In the genomic region with DNA sequence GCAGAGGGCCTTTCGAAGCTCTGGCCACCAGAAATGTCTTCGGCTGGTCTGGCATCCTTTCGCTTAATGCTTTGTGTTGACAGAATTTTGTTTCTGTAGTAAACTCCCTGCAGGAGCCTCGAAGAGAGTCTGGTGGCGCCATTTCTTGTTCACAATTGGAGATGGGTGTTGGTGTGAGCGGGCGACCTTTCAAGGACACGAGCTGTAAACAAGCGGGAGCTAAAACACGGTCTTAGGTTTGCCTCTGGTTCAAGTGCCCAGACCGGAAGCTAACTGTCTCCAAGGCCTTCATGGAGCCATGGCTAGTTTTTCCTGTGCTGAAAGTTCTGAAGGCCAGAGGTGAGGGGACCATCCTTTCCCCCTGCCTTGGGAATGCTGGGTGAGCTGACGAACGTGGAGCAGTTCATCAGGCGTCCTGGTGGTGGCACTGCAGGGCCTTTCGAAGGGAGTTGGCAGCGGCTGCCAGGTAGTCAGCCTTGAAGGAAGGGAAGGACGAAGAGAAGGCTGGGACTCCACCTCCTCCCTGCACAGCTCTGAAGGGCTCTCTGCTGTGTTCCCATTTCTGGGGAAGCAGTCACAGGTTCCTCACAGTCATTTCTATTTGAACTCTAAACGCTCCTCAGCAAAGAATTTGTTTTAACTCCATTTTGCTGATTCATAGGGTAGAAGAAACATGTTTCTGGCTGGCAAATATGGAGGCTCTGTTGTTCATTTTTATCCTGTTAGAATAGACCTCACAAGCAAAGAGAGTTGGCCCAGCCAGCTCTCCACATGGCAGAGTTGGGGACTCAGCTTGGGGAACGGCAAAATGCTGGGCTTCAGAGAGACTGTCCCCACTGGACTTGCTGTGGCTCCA, we compare ENCODE assay signal across 8 cellular contexts. TPM values are rescaled to one million over a fixed set of nuclear protein-coding genes. Genes with fewer than 3 reads are reported as not detected.
DNase-seq lines count a peak whose midpoint lies in the region; ATAC-seq and TF ChIP-seq lines count a peak whose summit lies in the region.

No MANE protein-coding gene starts in this region.

- H3K9ac ChIP-seq in endodermal cell (ENCODE audit: extremely low read depth, low read length, poor library complexity, severe bottlenecking) = no peak overlapping the region

- TF ChIP-seq CTCF in AG04449 (IDR thresholded peaks at IDR 0.05; ENCODE audit: insufficient read depth, low read length, missing control alignments) (peak; percentile 95), endodermal cell (conservative IDR thresholded peaks at IDR 0.05) (peak; percentile 92)

- CTCF ChIA-PET in AG04449 (lab: Yijun Ruan, JAX) = interaction anchor here (0.7 to 5.8 kb wide), 31 partner anchors 10 to 653 kb away, joined by 3 to 24 read pairs (median 5); no protein-coding TSS in a partner anchor

- no peaks in the 10 kb centered on the region for H3K4me1 ChIP-seq in endodermal cell (ENCODE audit: control insufficient read depth, insufficient read depth, low read length)

- H3K9me3 ChIP-seq in endodermal cell (ENCODE audit: control insufficient read depth, low read length) = no peaks in the 10 kb centered on the region

- H3K27ac ChIP-seq in endodermal cell (ENCODE audit: low read depth, low read length) = no peak overlapping the region

- no peaks in the 10 kb centered on the region for H3K4me1 Mint-ChIP-seq in endodermal cell

- peaks cover 51% of the 10 kb centered on the region for H3K36me3 ChIP-seq in endodermal cell (ENCODE audit: control insufficient read depth, insufficient read depth, low read length)

- DNase-seq in AG04449 (ENCODE audit: low read depth, low spot score) = peak; percentile 17
- DNase-seq in NCI-H82 (lab: John Stamatoyannopoulos, UW) = peak; percentile 88
- DNase-seq in activated CD8-positive, alpha-beta memory T cell treated with anti-CD3 and anti-CD28 coated beads for 48 hours (ENCODE audit: low read depth in 2 of 3, low spot score in 2 of 3) = peak in 2 of 3 experiments; percentile 30 to 32
- peak; percentile 96 for DNase-seq in endodermal cell
- DNase-seq in middle frontal gyrus (ENCODE audit: extremely low spot score, low spot score) = peak; percentile 80
- peak; percentile 37 to 55 for DNase-seq in stimulated activated CD8-positive, alpha-beta memory T cell treated with anti-CD3 and anti-CD28 coated beads, Interleukin-7, amount 100 ng/mL, for 1 hour (ENCODE audit: low read depth in 2 of 2)

- peak; percentile 42 for ATAC-seq in GM18520 (IDR thresholded peaks at IDR 0.05; ENCODE audit: unreplicated experiment)
- ATAC-seq in HG03442 (IDR thresholded peaks at IDR 0.05; ENCODE audit: unreplicated experiment) = peak; percentile 60

- H3K4me3 ChIP-seq in AG04449 (ENCODE audit: low read depth, low read length) = no peak overlapping the region
- H3K4me3 ChIP-seq in endodermal cell (ENCODE audit: low read length) = no peak overlapping the region

- 63 to 73% methylated on average over 14 to 19 of the region's 19 CpGs for WGBS in endodermal cell (ENCODE audit: insufficient coverage in 1 of 2, insufficient read length in 1 of 2), 2 experiments

- H3K27me3 ChIP-seq in endodermal cell (ENCODE audit: control insufficient read depth, insufficient read depth, low read length, poor library complexity, severe bottlenecking) = no peaks in the 10 kb centered on the region

- H3K36me3 Mint-ChIP-seq in endodermal cell (ENCODE audit: low read depth) = peaks cover 36% of the 10 kb centered on the region

- POLR2A ChIA-PET in AG04449 (lab: Yijun Ruan, JAX) = no interaction called here

- no peak overlapping the region for H3K27ac Mint-ChIP-seq in endodermal cell

- no peaks in the 10 kb centered on the region for H3K9me3 Mint-ChIP-seq in endodermal cell

- no peaks in the 10 kb centered on the region for H3K27me3 Mint-ChIP-seq in endodermal cell (ENCODE audit: insufficient read depth)

- no peak overlapping the region for H3K4me3 Mint-ChIP-seq in endodermal cell

RNA-seq across cellular contexts. Expression of a gene that starts 35.2 kb away (rescaled TPM):
- total RNA-seq in endodermal cell = 10 to 100 TPM; 18.6 to 20.3 TPM
- polyA plus RNA-seq in endodermal cell (2013, experiment 1 of 2) = 10.0 TPM
- polyA plus RNA-seq in endodermal cell (2013, experiment 2 of 2) = 8.4 TPM

RNA-seq across cellular contexts. Expression of a gene that starts 35.3 kb away (rescaled TPM):
- 10 to 100 TPM; 13.1 to 17.7 TPM for total RNA-seq in endodermal cell
- polyA plus RNA-seq in endodermal cell (2013, experiment 1 of 2) = 17.1 TPM
- 18.4 TPM for polyA plus RNA-seq in endodermal cell (2013, experiment 2 of 2)

Comparison
In these comparisons a context has a peak if more than half of its experiments do, and no peak if none do; other contexts are left out.
1. DNase-seq: peak in every context shown above with its lines; median percentile 96 in endodermal cell; 88 in NCI-H82; 80 in middle frontal gyrus; 46 in stimulated activated CD8-positive, alpha-beta memory T cell treated with anti-CD3 and anti-CD28 coated beads, Interleukin-7, amount 100 ng/mL, for 1 hour; 31 in activated CD8-positive, alpha-beta memory T cell treated with anti-CD3 and anti-CD28 coated beads for 48 hours; 17 in AG04449.